Comparison of ENCODE assay signal across 8 cellular contexts in genomic region chr2:206981739-206982336, GRCh38. TPM values are rescaled to one million over a fixed set of nuclear protein-coding genes. Genes with fewer than 3 reads are reported as not detected.
DNase-seq lines count a peak whose midpoint lies in the region; ATAC-seq and TF ChIP-seq lines count a peak whose summit lies in the region.

No MANE protein-coding gene starts in this region.

- CTCF ChIA-PET in CD4-positive, alpha-beta memory T cell (lab: Charles Lee; ENCODE audit: partially characterized antibody) = interaction anchor here (1.1 to 2.9 kb wide), 2 partner anchors 65 to 492 kb away, joined by 3 to 10 read pairs; no protein-coding TSS in a partner anchor
- CTCF ChIA-PET in PC-3 (lab: Charles Lee) = interaction anchor here (0.6 to 1.1 kb wide), 3 partner anchors 32 to 491 kb away, joined by 3 to 6 read pairs (median 4); partner anchors contain the start of gene KLF7

- peak overlapping the region; percentile 45; the same call in 1 of the 2 replicates for H3K4me2 ChIP-seq in PC-3 (ENCODE audit: low read length)

- peak; percentile 93 for TF ChIP-seq CTCF in PC-3 (conservative IDR thresholded peaks at IDR 0.05; ENCODE audit: low read depth, low read length)
- TF ChIP-seq CTCF in nephron progenitor cell (IDR thresholded peaks at IDR 0.05) = peak; percentile 83
- TF ChIP-seq CTCF in upper lobe of right lung (IDR thresholded peaks at IDR 0.05) = peak; percentile 79

- intact Hi-C loops in CD4-positive, alpha-beta memory T cell (cut with micrococcal nuclease) = loop anchor here (1.0 to 10.0 kb wide), 3 partner anchors 353 to 1093 kb away; no protein-coding TSS in a partner anchor
- intact Hi-C loops in PC-3 (cut with micrococcal nuclease) = loop anchor here (1.0 to 10.0 kb wide), 9 partner anchors 181 to 753 kb away; partner anchors contain the start of gene METTL21A
- intact Hi-C loops in upper lobe of right lung (cut with DNase I) = loop anchor here (10.0 kb wide), 1 partner anchor 493 kb away; no protein-coding TSS in a partner anchor

- H3K4me3 Mint-ChIP-seq in CD4-positive, alpha-beta memory T cell = no peak overlapping the region
- no peak overlapping the region for H3K4me3 Mint-ChIP-seq in nephron progenitor cell
- H3K4me3 Mint-ChIP-seq in stimulated activated memory B cell treated with anti-CD40 and anti-IgM and Interleukin-4, amounts not matched to agents 10 μg/mL and 1 μg/mL and 100 μg/mL, for 72 hours = no peak overlapping the region

- no peak overlapping the region for H2AFZ ChIP-seq in PC-3 (ENCODE audit: low read length)

- no peaks in the 10 kb centered on the region for H4K20me1 ChIP-seq in PC-3 (ENCODE audit: low read length)

- peak; percentile 33 to 49 (median 39) for DNase-seq in CD4-positive, alpha-beta memory T cell
- DNase-seq in PC-3 (peak; percentile 82), fibroblast of the conjunctiva (ENCODE audit: low read depth) (peak; percentile 62), nephron progenitor cell (peak; percentile 63), upper lobe of right lung (peak; percentile 76)
- peak; percentile 14 for DNase-seq in activated T-helper 9 cell treated with anti-CD3 and anti-CD28 coated beads, Interleukin-2, amount 50 U/mL, for 16 hours (ENCODE audit: low read depth)

- no TSS peak for BruUV-seq in PC-3 (replicated peaks; lab: Mats Ljungman, UMichigan)

- POLR2A ChIA-PET in CD4-positive, alpha-beta memory T cell (lab: Charles Lee; ENCODE audit: partially characterized antibody) = no interaction called here
- POLR2A ChIA-PET in PC-3 (lab: Charles Lee; ENCODE audit: unreplicated experiment) = no interaction called here

- H3K36me3 Mint-ChIP-seq in CD4-positive, alpha-beta memory T cell = no peaks in the 10 kb centered on the region
- H3K36me3 Mint-ChIP-seq in nephron progenitor cell (ENCODE audit: low read depth) = no peaks in the 10 kb centered on the region
- no peaks in the 10 kb centered on the region for H3K36me3 Mint-ChIP-seq in stimulated activated memory B cell treated with anti-CD40 and anti-IgM and Interleukin-4, amounts not matched to agents 10 μg/mL and 1 μg/mL and 100 μg/mL, for 72 hours

- no peak overlapping the region for H3K9ac ChIP-seq in PC-3 (ENCODE audit: low read length)

- peaks cover 0 to 2% of the 10 kb centered on the region in 2 donors for H3K27me3 Mint-ChIP-seq in CD4-positive, alpha-beta memory T cell
- no peaks in the 10 kb centered on the region for H3K27me3 Mint-ChIP-seq in nephron progenitor cell (ENCODE audit: low read depth, poor library complexity)
- H3K27me3 Mint-ChIP-seq in stimulated activated memory B cell treated with anti-CD40 and anti-IgM and Interleukin-4, amounts not matched to agents 10 μg/mL and 1 μg/mL and 100 μg/mL, for 72 hours = peaks cover 23% of the 10 kb centered on the region

- H3K27me3 ChIP-seq in CD4-positive, alpha-beta memory T cell (ENCODE audit: insufficient read depth, low read length) = no peaks in the 10 kb centered on the region
- H3K27me3 ChIP-seq in PC-3 (ENCODE audit: low read length) (no peaks in the 10 kb centered on the region), upper lobe of right lung (no peaks in the 10 kb centered on the region)

- H3F3A ChIP-seq in PC-3 (ENCODE audit: low read length, unreplicated experiment) = no peaks in the 10 kb centered on the region

- TF ChIP-seq EP300 in Ishikawa (IDR thresholded peaks at IDR 0.05; ENCODE audit: borderline replicate concordance) = no peak

- H3K36me3 ChIP-seq in CD4-positive, alpha-beta memory T cell (ENCODE audit: insufficient read depth, low read length) = no peaks in the 10 kb centered on the region
- no peaks in the 10 kb centered on the region for H3K36me3 ChIP-seq in PC-3 (ENCODE audit: low read depth, low read length)
- no peaks in the 10 kb centered on the region for H3K36me3 ChIP-seq in upper lobe of right lung

- peak; percentile 60 for TF ChIP-seq RAD21 in Ishikawa (IDR thresholded peaks at IDR 0.05; ENCODE audit: low read depth)

- no peaks in the 10 kb centered on the region for H3K9me3 ChIP-seq in CD4-positive, alpha-beta memory T cell (ENCODE audit: control insufficient read depth in 1 of 2, low read length in 2 of 2)
- H3K9me3 ChIP-seq in PC-3 (ENCODE audit: low read length) = no peaks in the 10 kb centered on the region
- no peaks in the 10 kb centered on the region for H3K9me3 ChIP-seq in upper lobe of right lung

- ATAC-seq in PC-3 = peak; percentile 82
- ATAC-seq in upper lobe of right lung = peak; percentile 92
- ATAC-seq in stimulated activated memory B cell treated with anti-CD40 and anti-IgM and Interleukin-4, amounts not matched to agents 10 μg/mL and 1 μg/mL and 100 μg/mL, for 72 hours = no peak

- peaks cover 0 to 2% (median 0%) of the 10 kb centered on the region in 8 donors for H3K9me3 Mint-ChIP-seq in CD4-positive, alpha-beta memory T cell
- H3K9me3 Mint-ChIP-seq in nephron progenitor cell = no peaks in the 10 kb centered on the region
- peaks cover 3% of the 10 kb centered on the region for H3K9me3 Mint-ChIP-seq in stimulated activated memory B cell treated with anti-CD40 and anti-IgM and Interleukin-4, amounts not matched to agents 10 μg/mL and 1 μg/mL and 100 μg/mL, for 72 hours

- H3K4me1 Mint-ChIP-seq in CD4-positive, alpha-beta memory T cell = peaks cover 0 to 6% (median 2%) of the 10 kb centered on the region in 4 donors
- H3K4me1 Mint-ChIP-seq in nephron progenitor cell = peaks cover 21% of the 10 kb centered on the region
- H3K4me1 Mint-ChIP-seq in stimulated activated memory B cell treated with anti-CD40 and anti-IgM and Interleukin-4, amounts not matched to agents 10 μg/mL and 1 μg/mL and 100 μg/mL, for 72 hours = no peaks in the 10 kb centered on the region

- no peaks in the 10 kb centered on the region for H3K79me2 ChIP-seq in PC-3 (ENCODE audit: low read length)

- no peak overlapping the region for H3K27ac Mint-ChIP-seq in CD4-positive, alpha-beta memory T cell
- H3K27ac Mint-ChIP-seq in nephron progenitor cell = no peak overlapping the region
- no peak overlapping the region for H3K27ac Mint-ChIP-seq in stimulated activated memory B cell treated with anti-CD40 and anti-IgM and Interleukin-4, amounts not matched to agents 10 μg/mL and 1 μg/mL and 100 μg/mL, for 72 hours

- no peak overlapping the region for H3K4me3 ChIP-seq in CD4-positive, alpha-beta memory T cell (ENCODE audit: low read length in 2 of 2)
- no peak overlapping the region for H3K4me3 ChIP-seq in PC-3 (ENCODE audit: low read length)
- H3K4me3 ChIP-seq in upper lobe of right lung = no peak overlapping the region

- no peaks in the 10 kb centered on the region for H3K4me1 ChIP-seq in CD4-positive, alpha-beta memory T cell (ENCODE audit: insufficient read depth, low read length)
- H3K4me1 ChIP-seq in PC-3 (ENCODE audit: insufficient read depth, low read length) = peaks cover 30% of the 10 kb centered on the region
- H3K4me1 ChIP-seq in upper lobe of right lung = peaks cover 8% of the 10 kb centered on the region

- no peaks in the 10 kb centered on the region for H3K9me2 ChIP-seq in PC-3 (replicated peaks; ENCODE audit: low read length)

- no peak overlapping the region for H3K27ac ChIP-seq in CD4-positive, alpha-beta memory T cell (ENCODE audit: low read depth, low read length)
- H3K27ac ChIP-seq in PC-3 (ENCODE audit: low read length) (no peak overlapping the region), upper lobe of right lung (no peak overlapping the region)

TF ChIP-seq in Ishikawa, 13 proteins besides CTCF, POLR2A, EP300 and RAD21 (continues in another document):
- TF ChIP-seq NFIC (IDR thresholded peaks at IDR 0.05) = no peak
- TF ChIP-seq ZBTB7A (IDR thresholded peaks at IDR 0.05; ENCODE audit: low read depth) = no peak
- TF ChIP-seq YY1 (IDR thresholded peaks at IDR 0.05; ENCODE audit: low read depth) = no peak
- no peak for TF ChIP-seq TAF1 (IDR thresholded peaks at IDR 0.05; ENCODE audit: low read depth)
- no peak for TF ChIP-seq EGR1 (IDR thresholded peaks at IDR 0.05)
- TF ChIP-seq TEAD4 (IDR thresholded peaks at IDR 0.05) = no peak
- no peak for TF ChIP-seq MAX (IDR thresholded peaks at IDR 0.05)
- TF ChIP-seq USF1 (IDR thresholded peaks at IDR 0.05) = no peak
- TF ChIP-seq REST (IDR thresholded peaks at IDR 0.05; ENCODE audit: low read depth) = no peak
- TF ChIP-seq FOXM1 (IDR thresholded peaks at IDR 0.05; ENCODE audit: borderline replicate concordance, low read depth) = no peak
- no peak for TF ChIP-seq CREB1 (IDR thresholded peaks at IDR 0.05; ENCODE audit: low read depth)

RNA-seq across cellular contexts. Expression of gene CPO, which starts 42.5 kb away (rescaled TPM):
- not detected for total RNA-seq in CD4-positive, alpha-beta memory T cell
- not detected for polyA plus RNA-seq in CD4-positive, alpha-beta memory T cell
- total RNA-seq in PC-3 (2014; rRNA removed) (not detected in 2 replicates), upper lobe of right lung (not detected)

Comparison
In these comparisons a context has a peak if more than half of its experiments do, and no peak if none do; other contexts are left out.
1. DNase-seq: peak in every context shown above with its lines; median percentile 82 in PC-3; 76 in upper lobe of right lung; 63 in nephron progenitor cell; 62 in fibroblast of the conjunctiva; 39 in CD4-positive, alpha-beta memory T cell; 14 in activated T-helper 9 cell treated with anti-CD3 and anti-CD28 coated beads, Interleukin-2, amount 50 U/mL, for 16 hours.